22 cellular contexts compared by ENCODE assay signal in genomic region chr1:46362158-46362557, GRCh38. TPM values are rescaled to one million over a fixed set of nuclear protein-coding genes. Genes with fewer than 3 reads are reported as not detected.
DNase-seq lines count a peak whose midpoint lies in the region; ATAC-seq and TF ChIP-seq lines count a peak whose summit lies in the region.
"Had no signal": no experiment of that assay in that cellular context is flagged by ENCODE, and none has a peak within 500 bp of the region (broad histone marks: within the 10 kb centered on the region; RNA-seq: fewer than 3 reads in every experiment).

No MANE protein-coding gene starts in this region.

- H3K4ac ChIP-seq in neuronal stem cell (ENCODE audit: low read length) = no peak overlapping the region

- peaks cover 0 to 11% of the 10 kb centered on the region in 2 donors for H3K4me1 ChIP-seq in neuronal stem cell (ENCODE audit: control insufficient read depth in 2 of 2, insufficient read depth in 1 of 2, low read depth in 1 of 2, low read length in 2 of 2)
- H3K4me1 ChIP-seq in PC-3 (ENCODE audit: insufficient read depth, low read length) = no peaks in the 10 kb centered on the region
- H3K4me1 ChIP-seq: BLaER1, SJSA1 had no signal

- H3K27ac ChIP-seq in neuronal stem cell (replicated peaks; ENCODE audit: low read length) (peak overlapping the region; percentile 7), PC-3 (ENCODE audit: low read length) (no peak overlapping the region)
- H3K27ac ChIP-seq: BLaER1, GM23248, SJSA1 had no signal

- H3K79me2 ChIP-seq in PC-3 (ENCODE audit: low read length) = no peaks in the 10 kb centered on the region

- peaks cover 13 to 85% of the 10 kb centered on the region in 2 donors for H3K36me3 ChIP-seq in neuronal stem cell (replicated peaks in 1 of 2; ENCODE audit: control insufficient read depth in 2 of 2, insufficient read depth in 2 of 2, low read length in 2 of 2)
- peaks cover 41% of the 10 kb centered on the region for H3K36me3 ChIP-seq in PC-3 (ENCODE audit: low read depth, low read length)

- H2BK120ac ChIP-seq in neuronal stem cell (ENCODE audit: low read depth, low read length) = no peak overlapping the region

- H3K79me1 ChIP-seq in neuronal stem cell (ENCODE audit: low read depth, low read length) = no peaks in the 10 kb centered on the region

- DNase-seq in NCI-H524 treated with DMSO at 0.1 percent for 48 hours (lab: John Stamatoyannopoulos, UW) (peak; percentile 55), cerebellar cortex (ENCODE audit: low spot score) (peak; percentile 75), neuronal stem cell (ENCODE audit: low spot score) (no peak), T1000 (lab: John Stamatoyannopoulos, UW) (no peak), PC-3 (no peak)
- no peak for DNase-seq in stimulated activated CD4-positive, alpha-beta T cell treated with anti-CD3 and anti-CD28 coated beads, Interleukin-15, amount 100 ng/mL, for 24 hours
- DNase-seq: CD4-positive, alpha-beta T cell; COR-L47; DND-41; GM23248; H9; HFFc6; KG1; NCI-H1092; NCI-H1436; NCI-H187 treated with DMSO at 0.1 percent for 48 hours; NCI-H2107; NCI-H446 treated with DMSO at 0.1 percent for 48 hours had no signal

- no peak overlapping the region for H3K18ac ChIP-seq in neuronal stem cell (ENCODE audit: low read length)

- intact Hi-C loops in PC-3 (cut with micrococcal nuclease) = no loop called here

- H4K91ac ChIP-seq in neuronal stem cell (ENCODE audit: low read depth, low read length, poor library complexity) = no peak overlapping the region

- no peak for ATAC-seq in GM19351 (IDR thresholded peaks at IDR 0.05; ENCODE audit: unreplicated experiment)
- ATAC-seq in PC-3 = no peak
- ATAC-seq: Right ventricle myocardium inferior had no signal

- H2BK5ac ChIP-seq in neuronal stem cell (ENCODE audit: low read length) = no peak overlapping the region

- H3K9me3 ChIP-seq in neuronal stem cell (replicated peaks in 1 of 2; ENCODE audit: control insufficient read depth in 2 of 2, insufficient read depth in 1 of 2, low read depth in 1 of 2, low read length in 2 of 2) (no peaks in the 10 kb centered on the region), PC-3 (ENCODE audit: low read length) (no peaks in the 10 kb centered on the region)
- H3K9me3 ChIP-seq: BLaER1, SJSA1 had no signal

- BruUV-seq in PC-3 (replicated peaks; lab: Mats Ljungman, UMichigan) = no TSS peak

- H2AK5ac ChIP-seq in neuronal stem cell (ENCODE audit: low read depth, low read length) = no peak overlapping the region

- no CpG with 5 or more reads among the region's 3 CpGs for WGBS in neuronal stem cell (ENCODE audit: extremely low coverage in 2 of 2, insufficient read length in 2 of 2, insufficient replicate concordance in 1 of 2), 2 donors

- H3K23ac ChIP-seq in neuronal stem cell (ENCODE audit: low read depth, low read length, poor library complexity) = no peak overlapping the region

- no peak overlapping the region for H3K9ac ChIP-seq in neuronal stem cell (ENCODE audit: low read depth, low read length, poor library complexity)
- no peak overlapping the region for H3K9ac ChIP-seq in PC-3 (ENCODE audit: low read length)
- H3K9ac ChIP-seq: BLaER1, GM23248 had no signal

- POLR2A ChIA-PET in PC-3 (lab: Charles Lee; ENCODE audit: unreplicated experiment) = no interaction called here

- CTCF ChIA-PET in PC-3 (lab: Charles Lee) = no interaction called here

- no peaks in the 10 kb centered on the region for H3F3A ChIP-seq in PC-3 (ENCODE audit: low read length, unreplicated experiment)

- H2BK15ac ChIP-seq in neuronal stem cell (ENCODE audit: low read length) = no peak overlapping the region

- H4K8ac ChIP-seq in neuronal stem cell (ENCODE audit: low read depth, low read length) = no peak overlapping the region

- H3K4me2 ChIP-seq in neuronal stem cell (ENCODE audit: insufficient read depth, low read length, poor library complexity, severe bottlenecking) (no peak overlapping the region), PC-3 (ENCODE audit: low read length) (no peak overlapping the region)
- H3K4me2 ChIP-seq: BLaER1 had no signal

- H3K27me3 ChIP-seq in neuronal stem cell (ENCODE audit: control insufficient read depth in 3 of 3, insufficient read depth in 3 of 3, low read depth in 1 of 3, low read length in 3 of 3) (no peaks in the 10 kb centered on the region), PC-3 (ENCODE audit: low read length) (no peaks in the 10 kb centered on the region)
- H3K27me3 ChIP-seq: BLaER1, SJSA1 had no signal

- H3K14ac ChIP-seq in neuronal stem cell (ENCODE audit: low read length) = no peak overlapping the region

- H3K4me3 ChIP-seq in neuronal stem cell (ENCODE audit: low read length in 2 of 2) (no peak overlapping the region), PC-3 (ENCODE audit: low read length) (no peak overlapping the region)
- H3K4me3 ChIP-seq: BLaER1, GM23248, SJSA1 had no signal

- H2AFZ ChIP-seq in neuronal stem cell (ENCODE audit: low read length) (no peak overlapping the region), PC-3 (ENCODE audit: low read length) (no peak overlapping the region)
- H2AFZ ChIP-seq: GM23248 had no signal

- H4K20me1 ChIP-seq in PC-3 (ENCODE audit: low read length) = no peaks in the 10 kb centered on the region

- H3K9me2 ChIP-seq in PC-3 (replicated peaks; ENCODE audit: low read length) = no peaks in the 10 kb centered on the region

- no peak for TF ChIP-seq CTCF in PC-3 (conservative IDR thresholded peaks at IDR 0.05; ENCODE audit: low read depth, low read length)

- no peak overlapping the region for H2BK12ac ChIP-seq in neuronal stem cell (ENCODE audit: low read length)

RNA-seq across cellular contexts. Expression of gene NSUN4, which starts 21.6 kb away (rescaled TPM):
- 11.7 TPM for polyA plus RNA-seq in neuronal stem cell (2013, experiment 1 of 2)
- polyA plus RNA-seq in neuronal stem cell (2013, experiment 2 of 2) = 12.8 TPM
- 14.2 and 16.8 TPM in 2 replicates for total RNA-seq in PC-3 (2014; rRNA removed)

RNA-seq across cellular contexts. Expression of gene FAAH, which starts 32.0 kb away (rescaled TPM):
- 3.7 TPM for polyA plus RNA-seq in neuronal stem cell (2013, experiment 1 of 2)
- 3.5 TPM for polyA plus RNA-seq in neuronal stem cell (2013, experiment 2 of 2)
- total RNA-seq in PC-3 (2014; rRNA removed) = 2.0 and 5.0 TPM in 2 replicates

RNA-seq across cellular contexts. Expression of gene UQCRH, which starts 58.7 kb away (rescaled TPM):
- 600 TPM for polyA plus RNA-seq in neuronal stem cell (2013, experiment 1 of 2)
- polyA plus RNA-seq in neuronal stem cell (2013, experiment 2 of 2) = 598 TPM
- 642 and 885 TPM in 2 replicates for total RNA-seq in PC-3 (2014; rRNA removed)

RNA-seq across cellular contexts. Expression of gene LRRC41, which starts 58.7 kb away (rescaled TPM):
- 39.1 TPM for polyA plus RNA-seq in neuronal stem cell (2013, experiment 1 of 2)
- 39.3 TPM for polyA plus RNA-seq in neuronal stem cell (2013, experiment 2 of 2)
- 52.7 TPM in 2 replicates for total RNA-seq in PC-3 (2014; rRNA removed)

Comparison
In these comparisons a context has a peak if more than half of its experiments do, and no peak if none do; other contexts are left out.
1. DNase-seq: peak in NCI-H524 treated with DMSO at 0.1 percent for 48 hours (single experiment) and cerebellar cortex (single experiment); none in neuronal stem cell (single experiment), T1000 (single experiment), PC-3 (single experiment) and stimulated activated CD4-positive, alpha-beta T cell treated with anti-CD3 and anti-CD28 coated beads, Interleukin-15, amount 100 ng/mL, for 24 hours (single experiment).